In the genomic region with DNA sequence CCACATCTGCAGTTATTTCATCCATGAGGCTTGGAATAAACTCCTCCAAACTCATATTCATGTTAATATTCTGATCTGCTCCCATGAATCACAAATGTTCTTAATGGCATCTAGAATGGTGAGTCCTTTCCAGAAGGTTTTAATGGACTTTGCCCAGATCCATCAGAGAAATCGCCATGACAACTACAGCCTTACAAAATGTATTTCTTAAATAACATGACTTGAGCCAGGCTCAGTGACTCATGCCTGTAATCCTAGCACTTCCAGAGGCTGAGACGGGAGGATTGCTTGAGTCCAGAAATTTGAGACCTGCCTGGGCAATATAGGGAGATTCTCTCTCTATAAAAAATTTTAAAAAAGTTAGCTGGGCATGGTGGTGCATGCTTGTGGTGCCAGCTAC, we compare ENCODE assay signal across 20 cellular contexts.
DNase-seq lines count a peak whose midpoint lies in the region; ATAC-seq and TF ChIP-seq lines count a peak whose summit lies in the region.
"Had no signal": no experiment of that assay in that cellular context is flagged by ENCODE, and none has a peak within 500 bp of the region (broad histone marks: within the 10 kb centered on the region; RNA-seq: fewer than 3 reads in every experiment).

No MANE protein-coding gene starts in this region.

- H3K27me3 ChIP-seq in mammary epithelial cell (ENCODE audit: insufficient read depth, low read length): no peaks in the 10 kb centered on the region
- H3K27me3 ChIP-seq: BE2C, gastrocnemius medialis, uterus had no signal

- peaks cover 2% of the 10 kb centered on the region for H3K4me1 Mint-ChIP-seq in T-helper 2 cell treated with Interferon-gamma antibody and Interleukin-4, amounts not matched to agents 5 μg/mL and 100 μg/mL, for 36 hours (ENCODE audit: low read depth)
- H3K4me1 Mint-ChIP-seq: activated CD8-positive, alpha-beta memory T cell treated with anti-CD3 and anti-CD28 coated beads, Interleukin-2, amount 10 ng/mL, durations not matched to agents 7 days and 5 days had no signal

- ATAC-seq in GM21367 (IDR thresholded peaks at IDR 0.05; ENCODE audit: unreplicated experiment): no peak
- ATAC-seq: activated CD8-positive, alpha-beta memory T cell treated with anti-CD3 and anti-CD28 coated beads, Interleukin-2, amount 10 ng/mL, durations not matched to agents 7 days and 5 days; gastrocnemius medialis; natural killer cell; stimulated activated naive CD8-positive, alpha-beta T cell treated with anti-CD3 and anti-CD28 coated beads, Interleukin-15, amount 100 ng/mL, for 72 hours had no signal

- no peak overlapping the region for H3K4me3 Mint-ChIP-seq in T-helper 2 cell treated with Interferon-gamma antibody and Interleukin-4, amounts not matched to agents 5 μg/mL and 100 μg/mL, for 36 hours
- H3K4me3 Mint-ChIP-seq: activated CD8-positive, alpha-beta memory T cell treated with anti-CD3 and anti-CD28 coated beads, Interleukin-2, amount 10 ng/mL, durations not matched to agents 7 days and 5 days; natural killer cell; stimulated activated naive CD8-positive, alpha-beta T cell treated with anti-CD3 and anti-CD28 coated beads, Interleukin-15, amount 100 ng/mL, for 72 hours; T-helper 1 cell treated with Interleukin-12 subunit alpha and Interleukin-12 subunit beta and Interleukin-4 antibody, amounts not matched to agents 30 μg/mL and 1 μg/mL, for 36 hours had no signal

- in situ Hi-C loops in mammary epithelial cell (cut with MboI; ENCODE audit: low sequenced_read_pairs in 2 of 2): loop anchor here in 1 of 2 donors (10.0 to 25.0 kb wide), 2 partner anchors 337 to 1130 kb away; no protein-coding TSS in a partner anchor

- no peak overlapping the region for H2AFZ ChIP-seq in mammary epithelial cell (ENCODE audit: low read depth, low read length)

- H3K36me3 ChIP-seq in mammary epithelial cell (ENCODE audit: insufficient read depth, low read length): peaks cover 5% of the 10 kb centered on the region
- H3K36me3 ChIP-seq: BE2C, uterus had no signal

- WGBS in mammary epithelial cell (ENCODE audit: low coverage, missing lambda C conversion rate): 86% methylated on average over 2 of the region's 2 CpGs

- no peaks in the 10 kb centered on the region for H3K9me3 ChIP-seq in mammary epithelial cell (replicated peaks; ENCODE audit: insufficient read depth, low read length)
- H3K9me3 ChIP-seq: BE2C, gastrocnemius medialis, uterus had no signal

- H3K27me3 Mint-ChIP-seq in T-helper 2 cell treated with Interferon-gamma antibody and Interleukin-4, amounts not matched to agents 5 μg/mL and 100 μg/mL, for 36 hours (ENCODE audit: low read depth): no peaks in the 10 kb centered on the region
- H3K27me3 Mint-ChIP-seq: activated CD8-positive, alpha-beta memory T cell treated with anti-CD3 and anti-CD28 coated beads, Interleukin-2, amount 10 ng/mL, durations not matched to agents 7 days and 5 days; progenitor cell of endocrine pancreas; stimulated activated naive CD8-positive, alpha-beta T cell treated with anti-CD3 and anti-CD28 coated beads, Interleukin-15, amount 100 ng/mL, for 72 hours had no signal

- no peak overlapping the region for H3K27ac Mint-ChIP-seq in T-helper 2 cell treated with Interferon-gamma antibody and Interleukin-4, amounts not matched to agents 5 μg/mL and 100 μg/mL, for 36 hours
- H3K27ac Mint-ChIP-seq: activated CD8-positive, alpha-beta memory T cell treated with anti-CD3 and anti-CD28 coated beads, Interleukin-2, amount 10 ng/mL, durations not matched to agents 7 days and 5 days; natural killer cell; progenitor cell of endocrine pancreas; stimulated activated naive CD8-positive, alpha-beta T cell treated with anti-CD3 and anti-CD28 coated beads, Interleukin-15, amount 100 ng/mL, for 72 hours; T-helper 1 cell treated with Interleukin-12 subunit alpha and Interleukin-12 subunit beta and Interleukin-4 antibody, amounts not matched to agents 30 μg/mL and 1 μg/mL, for 36 hours had no signal

- TF ChIP-seq CTCF in mammary epithelial cell (conservative IDR thresholded peaks at IDR 0.05 in 1 of 2, IDR thresholded peaks at IDR 0.05 in 1 of 2; ENCODE audit: extremely low read depth in 1 of 2, insufficient read depth in 1 of 2, low read depth in 1 of 2, low read length in 2 of 2): no peak

- no peaks in the 10 kb centered on the region for H3K9me3 Mint-ChIP-seq in T-helper 2 cell treated with Interferon-gamma antibody and Interleukin-4, amounts not matched to agents 5 μg/mL and 100 μg/mL, for 36 hours
- H3K9me3 Mint-ChIP-seq: natural killer cell; stimulated activated naive CD8-positive, alpha-beta T cell treated with anti-CD3 and anti-CD28 coated beads, Interleukin-15, amount 100 ng/mL, for 72 hours; T-helper 1 cell treated with Interleukin-12 subunit alpha and Interleukin-12 subunit beta and Interleukin-4 antibody, amounts not matched to agents 30 μg/mL and 1 μg/mL, for 36 hours had no signal

- no peaks in the 10 kb centered on the region for H4K20me1 ChIP-seq in mammary epithelial cell (ENCODE audit: insufficient read depth, low read length)

- H3K79me2 ChIP-seq in mammary epithelial cell (ENCODE audit: insufficient read depth, low read length): no peaks in the 10 kb centered on the region

- no peaks in the 10 kb centered on the region for H3K36me3 Mint-ChIP-seq in T-helper 2 cell treated with Interferon-gamma antibody and Interleukin-4, amounts not matched to agents 5 μg/mL and 100 μg/mL, for 36 hours (ENCODE audit: low read depth)

- dilution Hi-C loops in mammary epithelial cell (cut with HindIII; ENCODE audit: low sequenced_read_pairs): no loop called here

- DNase-seq in EH (ENCODE audit: low read depth) (peak; percentile 64), M059J (ENCODE audit: low read depth) (peak; percentile 77), mammary epithelial cell (peak; percentile 17), iris pigment epithelial cell (ENCODE audit: low read depth) (peak; percentile 76), cortex of kidney (lab: John Stamatoyannopoulos, UW) (no peak)
- no peak for DNase-seq in activated CD8-positive, alpha-beta memory T cell treated with anti-CD3 and anti-CD28 coated beads, Interleukin-2, amount 50 U/mL, for 4 hours
- no peak for DNase-seq in T-helper 2 cell treated with Interferon-gamma antibody and Interleukin-4, amounts not matched to agents 5 μg/mL and 100 μg/mL, for 36 hours (ENCODE audit: low spot score)
- DNase-seq: activated CD8-positive, alpha-beta memory T cell treated with anti-CD3 and anti-CD28 coated beads, Interleukin-2, amount 10 ng/mL, durations not matched to agents 7 days and 5 days; activated effector memory CD4-positive, alpha-beta T cell treated with anti-CD3 and anti-CD28 coated beads, Interleukin-2, amount 50 U/mL, for 16 hours; BE2C; gastrocnemius medialis; natural killer cell; NCI-H187; NCI-H82; stimulated activated CD4-positive, alpha-beta T cell treated with anti-CD3 and anti-CD28 coated beads, Interleukin-12 subunit alpha, Interleukin-12 subunit beta, amount 100 ng/mL, for 4 hours; stimulated activated naive CD8-positive, alpha-beta T cell treated with anti-CD3 and anti-CD28 coated beads, Interleukin-15, amount 100 ng/mL, for 72 hours; uterus had no signal

- no peaks in the 10 kb centered on the region for H3K4me1 ChIP-seq in mammary epithelial cell (ENCODE audit: insufficient read depth, low read length)
- H3K4me1 ChIP-seq: BE2C, gastrocnemius medialis, uterus had no signal

- no TSS peak for BruUV-seq in mammary epithelial cell (replicated peaks; lab: Mats Ljungman, UMichigan)

- intact Hi-C loops in mammary epithelial cell (cut with micrococcal nuclease): no loop called here

- H3K4me3 ChIP-seq in mammary epithelial cell (replicated peaks in 1 of 3; ENCODE audit: insufficient read depth in 1 of 3, low read depth in 2 of 3, low read length in 3 of 3): no peak overlapping the region
- H3K4me3 ChIP-seq: gastrocnemius medialis, uterus had no signal

- H3K27ac ChIP-seq in mammary epithelial cell (ENCODE audit: insufficient read depth, low read depth, low read length): no peak overlapping the region
- H3K27ac ChIP-seq: gastrocnemius medialis, uterus had no signal

- CTCF ChIA-PET in mammary epithelial cell (lab: Charles Lee; ENCODE audit: low non-redundant PET): no interaction called here

- H3K9ac ChIP-seq in mammary epithelial cell (ENCODE audit: insufficient read depth, low read length): no peak overlapping the region

- H3K4me2 ChIP-seq in mammary epithelial cell (ENCODE audit: insufficient read depth, low read depth, low read length): no peak overlapping the region

Comparison
In these comparisons a context has a peak if more than half of its experiments do, and no peak if none do; other contexts are left out.
1. DNase-seq: peak in EH (single experiment), M059J (single experiment), mammary epithelial cell (single experiment) and iris pigment epithelial cell (single experiment); none in activated CD8-positive, alpha-beta memory T cell treated with anti-CD3 and anti-CD28 coated beads, Interleukin-2, amount 50 U/mL, for 4 hours (single experiment), T-helper 2 cell treated with Interferon-gamma antibody and Interleukin-4, amounts not matched to agents 5 μg/mL and 100 μg/mL, for 36 hours (single experiment) and cortex of kidney (single experiment).